1 cellular context compared by ENCODE assay signal in genomic region chr1:108963052-108963686, GRCh38.
A peak's percentile ranks its signal among the peaks of the same experiment; 100 is the strongest.
TF ChIP-seq lines count a peak whose summit lies in the region.

Gene CLCC1 (minus strand): TSS chr1:108963484. CDS start chr1:108950437, 13,047 bp downstream.

TF ChIP-seq in HepG2, 621 proteins besides CTCF, POLR2A, EP300 and RAD21 (continued from another document and continues in another):
- TF ChIP-seq, protein P1, sequence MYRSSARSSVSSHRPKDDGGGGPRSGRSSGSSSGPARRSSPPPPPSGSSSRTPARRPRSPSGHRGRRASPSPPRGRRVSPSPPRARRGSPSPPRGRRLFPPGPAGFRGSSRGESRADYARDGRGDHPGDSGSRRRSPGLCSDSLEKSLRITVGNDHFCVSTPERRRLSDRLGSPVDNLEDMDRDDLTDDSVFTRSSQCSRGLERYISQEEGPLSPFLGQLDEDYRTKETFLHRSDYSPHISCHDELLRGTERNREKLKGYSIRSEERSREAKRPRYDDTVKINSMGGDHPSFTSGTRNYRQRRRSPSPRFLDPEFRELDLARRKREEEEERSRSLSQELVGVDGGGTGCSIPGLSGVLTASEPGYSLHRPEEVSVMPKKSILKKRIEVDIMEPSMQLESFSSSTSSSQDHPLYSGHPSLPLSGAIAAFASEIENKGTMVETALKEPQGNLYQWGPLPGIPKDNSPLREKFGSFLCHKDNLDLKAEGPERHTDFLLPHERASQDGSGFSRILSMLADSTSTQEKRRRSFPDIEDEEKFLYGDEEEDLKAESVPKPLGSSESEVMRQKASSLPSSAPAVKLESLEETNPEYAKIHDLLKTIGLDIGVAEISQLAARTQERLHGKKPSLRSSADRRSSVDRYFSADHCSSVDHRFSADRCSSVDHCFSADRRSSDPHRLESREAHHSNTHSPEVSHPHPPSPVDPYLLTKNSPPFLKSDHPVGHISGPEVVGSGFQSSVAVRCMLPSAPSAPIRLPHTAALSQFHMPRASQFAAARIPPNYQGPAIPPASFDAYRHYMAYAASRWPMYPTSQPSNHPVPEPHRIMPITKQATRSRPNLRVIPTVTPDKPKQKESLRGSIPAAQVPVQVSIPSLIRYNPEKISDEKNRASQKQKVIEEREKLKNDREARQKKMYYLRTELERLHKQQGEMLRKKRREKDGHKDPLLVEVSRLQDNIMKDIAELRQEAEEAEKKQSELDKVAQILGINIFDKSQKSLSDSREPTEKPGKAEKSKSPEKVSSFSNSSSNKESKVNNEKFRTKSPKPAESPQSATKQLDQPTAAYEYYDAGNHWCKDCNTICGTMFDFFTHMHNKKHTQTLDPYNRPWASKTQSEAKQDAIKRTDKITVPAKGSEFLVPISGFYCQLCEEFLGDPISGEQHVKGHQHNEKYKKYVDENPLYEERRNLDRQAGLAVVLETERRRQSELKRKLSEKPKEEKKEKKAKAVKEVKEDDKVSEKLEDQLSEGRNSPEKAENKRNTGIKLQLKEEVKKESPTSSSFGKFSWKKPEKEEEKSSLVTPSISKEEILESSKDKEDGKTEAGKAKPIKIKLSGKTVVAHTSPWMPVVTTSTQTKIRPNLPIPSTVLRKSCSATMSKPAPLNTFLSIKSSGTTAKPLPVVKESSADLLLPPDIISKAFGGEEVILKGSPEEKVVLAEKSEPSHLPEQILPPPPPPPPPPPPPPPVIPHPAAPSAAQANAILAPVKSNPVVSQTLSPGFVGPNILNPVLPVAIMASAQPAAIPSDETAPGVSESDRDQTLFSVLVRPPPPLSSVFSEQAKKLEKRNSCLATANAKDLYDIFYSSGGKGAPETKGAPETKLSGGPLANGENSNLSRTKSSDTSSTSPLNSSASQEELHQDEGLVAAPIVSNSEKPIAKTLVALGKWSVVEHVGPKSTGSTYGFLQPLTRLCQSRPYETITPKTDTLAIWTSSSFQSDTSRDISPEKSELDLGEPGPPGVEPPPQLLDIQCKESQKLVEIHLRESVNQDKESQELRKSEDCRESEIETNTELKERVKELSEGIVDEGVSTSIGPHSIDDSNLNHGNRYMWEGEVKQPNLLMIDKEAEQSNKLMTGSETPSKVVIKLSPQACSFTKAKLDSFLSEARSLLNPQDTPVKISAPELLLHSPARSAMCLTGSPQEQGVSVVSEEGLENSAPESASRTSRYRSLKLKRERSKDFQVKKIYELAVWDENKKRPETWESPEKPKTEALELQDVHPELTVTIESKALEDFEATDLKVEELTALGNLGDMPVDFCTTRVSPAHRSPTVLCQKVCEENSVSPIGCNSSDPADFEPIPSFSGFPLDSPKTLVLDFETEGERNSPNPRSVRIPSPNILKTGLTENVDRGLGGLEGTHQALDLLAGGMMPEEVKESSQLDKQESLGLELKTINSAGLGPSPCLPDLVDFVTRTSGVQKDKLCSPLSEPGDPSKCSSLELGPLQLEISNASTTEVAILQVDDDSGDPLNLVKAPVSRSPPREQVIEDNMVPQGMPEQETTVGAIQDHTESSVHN (CRISPR knock-in tag; IDR thresholded peaks at IDR 0.05) = peak; percentile 62; the same call in 1 of the 2 replicates
- TF ChIP-seq, protein P2, sequence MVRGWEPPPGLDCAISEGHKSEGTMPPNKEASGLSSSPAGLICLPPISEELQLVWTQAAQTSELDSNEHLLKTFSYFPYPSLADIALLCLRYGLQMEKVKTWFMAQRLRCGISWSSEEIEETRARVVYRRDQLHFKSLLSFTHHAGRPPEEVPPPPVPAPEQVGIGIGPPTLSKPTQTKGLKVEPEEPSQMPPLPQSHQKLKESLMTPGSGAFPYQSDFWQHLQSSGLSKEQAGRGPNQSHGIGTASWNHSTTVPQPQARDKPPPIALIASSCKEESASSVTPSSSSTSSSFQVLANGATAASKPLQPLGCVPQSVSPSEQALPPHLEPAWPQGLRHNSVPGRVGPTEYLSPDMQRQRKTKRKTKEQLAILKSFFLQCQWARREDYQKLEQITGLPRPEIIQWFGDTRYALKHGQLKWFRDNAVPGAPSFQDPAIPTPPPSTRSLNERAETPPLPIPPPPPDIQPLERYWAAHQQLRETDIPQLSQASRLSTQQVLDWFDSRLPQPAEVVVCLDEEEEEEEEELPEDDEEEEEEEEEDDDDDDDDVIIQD (CRISPR knock-in tag; IDR thresholded peaks at IDR 0.05; ENCODE audit: low read depth) = peak; percentile 97
- TF ChIP-seq PRMT3 (CRISPR knock-in tag; IDR thresholded peaks at IDR 0.05; ENCODE audit: borderline replicate concordance, low read depth) = peak; percentile 83; the same call in 1 of the 2 replicates
- TF ChIP-seq SNAPC2 (CRISPR knock-in tag; IDR thresholded peaks at IDR 0.05) = no peak; the same call in 1 of the 2 replicates
- TF ChIP-seq, protein P3, sequence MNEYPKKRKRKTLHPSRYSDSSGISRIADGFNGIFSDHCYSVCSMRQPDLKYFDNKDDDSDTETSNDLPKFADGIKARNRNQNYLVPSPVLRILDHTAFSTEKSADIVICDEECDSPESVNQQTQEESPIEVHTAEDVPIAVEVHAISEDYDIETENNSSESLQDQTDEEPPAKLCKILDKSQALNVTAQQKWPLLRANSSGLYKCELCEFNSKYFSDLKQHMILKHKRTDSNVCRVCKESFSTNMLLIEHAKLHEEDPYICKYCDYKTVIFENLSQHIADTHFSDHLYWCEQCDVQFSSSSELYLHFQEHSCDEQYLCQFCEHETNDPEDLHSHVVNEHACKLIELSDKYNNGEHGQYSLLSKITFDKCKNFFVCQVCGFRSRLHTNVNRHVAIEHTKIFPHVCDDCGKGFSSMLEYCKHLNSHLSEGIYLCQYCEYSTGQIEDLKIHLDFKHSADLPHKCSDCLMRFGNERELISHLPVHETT (CRISPR knock-in tag; conservative IDR thresholded peaks at IDR 0.05) = peak; percentile 85
- TF ChIP-seq, protein P4, sequence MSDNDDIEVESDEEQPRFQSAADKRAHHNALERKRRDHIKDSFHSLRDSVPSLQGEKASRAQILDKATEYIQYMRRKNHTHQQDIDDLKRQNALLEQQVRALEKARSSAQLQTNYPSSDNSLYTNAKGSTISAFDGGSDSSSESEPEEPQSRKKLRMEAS (IDR thresholded peaks at IDR 0.05) = peak; percentile 95
- TF ChIP-seq, protein P5, sequence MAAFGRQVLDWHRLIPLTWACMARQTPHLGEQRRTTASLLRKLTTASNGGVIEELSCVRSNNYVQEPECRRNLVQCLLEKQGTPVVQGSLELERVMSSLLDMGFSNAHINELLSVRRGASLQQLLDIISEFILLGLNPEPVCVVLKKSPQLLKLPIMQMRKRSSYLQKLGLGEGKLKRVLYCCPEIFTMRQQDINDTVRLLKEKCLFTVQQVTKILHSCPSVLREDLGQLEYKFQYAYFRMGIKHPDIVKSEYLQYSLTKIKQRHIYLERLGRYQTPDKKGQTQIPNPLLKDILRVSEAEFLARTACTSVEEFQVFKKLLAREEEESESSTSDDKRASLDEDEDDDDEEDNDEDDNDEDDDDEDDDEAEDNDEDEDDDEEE (CRISPR knock-in tag; IDR thresholded peaks at IDR 0.05) = no peak
- peak; percentile 81 for TF ChIP-seq AGO2 (optimal IDR thresholded peaks at IDR 0.05; ENCODE audit: low read depth, low read length)
- TF ChIP-seq ZNF563 (CRISPR knock-in tag; IDR thresholded peaks at IDR 0.05) = peak; percentile 47; the same call in 1 of the 2 replicates
- no peak for TF ChIP-seq RFXAP (CRISPR knock-in tag; IDR thresholded peaks at IDR 0.05; ENCODE audit: borderline replicate concordance)
- TF ChIP-seq ZSCAN31 (CRISPR knock-in tag; IDR thresholded peaks at IDR 0.05; ENCODE audit: low read depth) = peak; percentile 67
- peak; percentile 66; the same call in 1 of the 2 replicates for TF ChIP-seq RARG (CRISPR knock-in tag; IDR thresholded peaks at IDR 0.05; ENCODE audit: low read depth)
- TF ChIP-seq RERE (CRISPR knock-in tag; IDR thresholded peaks at IDR 0.05; ENCODE audit: low read depth) = peak; percentile 71; the same call in 1 of the 2 replicates
- peak; percentile 55; the same call in 1 of the 2 replicates for TF ChIP-seq KAT7 (CRISPR knock-in tag; IDR thresholded peaks at IDR 0.05; ENCODE audit: borderline replicate concordance)
- TF ChIP-seq DMAP1 (CRISPR knock-in tag; IDR thresholded peaks at IDR 0.05) = peak; percentile 89
- TF ChIP-seq YEATS4 (CRISPR knock-in tag; IDR thresholded peaks at IDR 0.05; ENCODE audit: borderline replicate concordance) = peak; percentile 77; the same call in 1 of the 2 replicates
- peak; percentile 73; the same call in 1 of the 2 replicates for TF ChIP-seq ELF3 (CRISPR knock-in tag; IDR thresholded peaks at IDR 0.05)
- TF ChIP-seq BCL6 (CRISPR knock-in tag; IDR thresholded peaks at IDR 0.05) = peak; percentile 45; the same call in 1 of the 2 replicates
- peak; percentile 64 for TF ChIP-seq SOX5 (CRISPR knock-in tag; IDR thresholded peaks at IDR 0.05; ENCODE audit: borderline replicate concordance)
- peak; percentile 51; the same call in 1 of the 2 replicates for TF ChIP-seq AHR (CRISPR knock-in tag; IDR thresholded peaks at IDR 0.05)
- TF ChIP-seq MXD3 (CRISPR knock-in tag; IDR thresholded peaks at IDR 0.05) = peak; percentile 92
- 0 out of 2 replicates have a peak, but pooled peaks have one; percentile 23 for TF ChIP-seq ZNF619 (CRISPR knock-in tag; IDR thresholded peaks at IDR 0.05)
- peak; percentile 75 for TF ChIP-seq ZNF589 (CRISPR knock-in tag; conservative IDR thresholded peaks at IDR 0.05)
- peak; percentile 96; the same call in 1 of the 2 replicates for TF ChIP-seq ZNF546 (CRISPR knock-in tag; conservative IDR thresholded peaks at IDR 0.05)
- TF ChIP-seq ZNF576 (CRISPR knock-in tag; IDR thresholded peaks at IDR 0.05) = no peak
- TF ChIP-seq ZNF3 (CRISPR knock-in tag; IDR thresholded peaks at IDR 0.05) = no peak
- no peak for TF ChIP-seq RFX3 (CRISPR knock-in tag; IDR thresholded peaks at IDR 0.05)
- TF ChIP-seq MXD1 (CRISPR knock-in tag; IDR thresholded peaks at IDR 0.05) = peak; percentile 95
- TF ChIP-seq ZFP36 (IDR thresholded peaks at IDR 0.05; ENCODE audit: borderline replicate concordance, low read depth, low read length, partially characterized antibody) = no peak
- TF ChIP-seq, protein P6, sequence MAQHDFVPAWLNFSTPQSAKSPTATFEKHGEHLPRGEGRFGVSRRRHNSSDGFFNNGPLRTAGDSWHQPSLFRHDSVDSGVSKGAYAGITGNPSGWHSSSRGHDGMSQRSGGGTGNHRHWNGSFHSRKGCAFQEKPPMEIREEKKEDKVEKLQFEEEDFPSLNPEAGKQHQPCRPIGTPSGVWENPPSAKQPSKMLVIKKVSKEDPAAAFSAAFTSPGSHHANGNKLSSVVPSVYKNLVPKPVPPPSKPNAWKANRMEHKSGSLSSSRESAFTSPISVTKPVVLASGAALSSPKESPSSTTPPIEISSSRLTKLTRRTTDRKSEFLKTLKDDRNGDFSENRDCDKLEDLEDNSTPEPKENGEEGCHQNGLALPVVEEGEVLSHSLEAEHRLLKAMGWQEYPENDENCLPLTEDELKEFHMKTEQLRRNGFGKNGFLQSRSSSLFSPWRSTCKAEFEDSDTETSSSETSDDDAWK (CRISPR knock-in tag; IDR thresholded peaks at IDR 0.05) = no peak
- peak; percentile 59 for TF ChIP-seq PATZ1 (CRISPR knock-in tag; IDR thresholded peaks at IDR 0.05)
